8 cellular contexts compared by ENCODE assay signal in genomic region chr2:111898703-111899514, GRCh38. TPM values are rescaled to one million over a fixed set of nuclear protein-coding genes. Genes with fewer than 3 reads are reported as not detected.
A peak's percentile ranks its signal among the peaks of the same experiment; 100 is the strongest.
DNase-seq lines count a peak whose midpoint lies in the region; ATAC-seq and TF ChIP-seq lines count a peak whose summit lies in the region.

No MANE protein-coding gene starts in this region.

- H3K27me3 ChIP-seq in lung (ENCODE audit: control insufficient read depth, insufficient read depth) (no peaks in the 10 kb centered on the region), testis (no peaks in the 10 kb centered on the region)

- H3K9me3 ChIP-seq in SK-N-MC (ENCODE audit: low read depth, low read length) (no peaks in the 10 kb centered on the region), lung (ENCODE audit: control insufficient read depth in 2 of 2, insufficient read depth in 1 of 2, low read length in 1 of 2) (peaks cover 0 to 1% of the 10 kb centered on the region in 2 donors), testis (no peaks in the 10 kb centered on the region)

- peak; percentile 11 to 34 for ATAC-seq in activated CD4-positive, CD25-positive, alpha-beta regulatory T cell treated with anti-CD3 and anti-CD28 coated beads, Interleukin-2, amount 50 U/mL, for 24 hours
- peak; percentile 14 for ATAC-seq in lung (ENCODE audit: insufficient read depth, low FRiP score)

- no peak overlapping the region for H3K9ac ChIP-seq in SK-N-MC (ENCODE audit: insufficient read length)

- H3K4me3 ChIP-seq in SK-N-MC (peak overlapping the region; percentile 36; the same call in 1 of the 2 replicates), lung (peak overlapping the region; percentile 72), testis (peak overlapping the region; percentile 89 to 97)

- no peak for TF ChIP-seq CTCF in lung (IDR thresholded peaks at IDR 0.05; ENCODE audit: control extremely low read depth, extremely low read depth)
- no peak for TF ChIP-seq CTCF in testis (IDR thresholded peaks at IDR 0.05)

- H3K4me1 ChIP-seq in lung (ENCODE audit: control insufficient read depth in 2 of 2, insufficient read depth in 2 of 2, low read length in 2 of 2) (peaks cover 6 to 9% of the 10 kb centered on the region in 2 donors), testis (peaks cover 30% of the 10 kb centered on the region)

- 0 to 1% methylated on average over 66 to 70 of the region's 70 CpGs for WGBS in lung, 2 donors
- 0 to 1% methylated on average over 15 to 46 of the region's 70 CpGs for WGBS in testis, 2 donors

- intact Hi-C loops in testis (cut with DNase I; ENCODE audit: low total_unique reads), result no loop called here

- DNase-seq in activated CD4-positive, CD25-positive, alpha-beta regulatory T cell (lab: John Stamatoyannopoulos, UW), result no peak
- no peak for DNase-seq in SK-N-MC (ENCODE audit: low read depth, low spot score)
- peak in 10 of 61 donors; percentile 20 to 79 (median 58) for DNase-seq in caudate nucleus (lab: John Stamatoyannopoulos, UW)
- DNase-seq in lung (ENCODE audit: low spot score), result no peak
- DNase-seq in testis, result peak; percentile 44
- no peak for DNase-seq in NCI-H1105 (lab: John Stamatoyannopoulos, UW)
- no peak for DNase-seq in SW480 (ENCODE audit: low spot score)

- H3K27ac ChIP-seq in SK-N-MC (no peak overlapping the region), caudate nucleus (ENCODE audit: low read depth, low read length) (peak overlapping the region; percentile 85), lung (ENCODE audit: low read depth in 1 of 2, low read length in 1 of 2) (peak overlapping the region; percentile 76 to 86), testis (peak overlapping the region; percentile 90 to 93)

- no peak for TF ChIP-seq POLR2A in testis (IDR thresholded peaks at IDR 0.05)

- H3K36me3 ChIP-seq in SK-N-MC (ENCODE audit: insufficient read depth, low read length), result no peaks in the 10 kb centered on the region
- H3K36me3 ChIP-seq in lung (ENCODE audit: control insufficient read depth in 2 of 2, insufficient read depth in 2 of 2, low read length in 2 of 2), result no peaks in the 10 kb centered on the region
- H3K36me3 ChIP-seq in testis (ENCODE audit: low read depth, missing control alignments), result no peaks in the 10 kb centered on the region

RNA-seq across cellular contexts. Expression of gene MERTK, which starts 0.5 kb away (rescaled TPM):
- total RNA-seq in lung, result 10 to 100 TPM; 20.2 to 24.7 TPM
- 10 to 100 TPM in 1 of 2 donors, 1 to 10 TPM in 1; 5.5 to 33.1 TPM for polyA plus RNA-seq in lung
- 10 to 100 TPM; 73.8 to 74.2 TPM for total RNA-seq in testis
- polyA plus RNA-seq in testis (ENCODE audit: insufficient read depth, low read depth, low replicate concordance), result 28.9 TPM

RNA-seq across cellular contexts. Expression of gene ANAPC1, which starts 14.9 kb away (rescaled TPM):
- total RNA-seq in lung (10 to 100 TPM; 36.3 to 64.4 TPM), testis (10 to 100 TPM; 68.5 to 77.2 TPM)
- polyA plus RNA-seq in lung (1 to 10 TPM; 6.6 to 9.0 TPM), testis (ENCODE audit: insufficient read depth, low read depth, low replicate concordance) (32.6 TPM)

Comparison
In these comparisons a context has a peak if more than half of its experiments do, and no peak if none do; other contexts are left out.
1. H3K4me3 ChIP-seq: peak in every context shown above with its lines; median percentile 93 in testis; 72 in lung; 36 in SK-N-MC.